ENCODE assay signal across 8 cellular contexts in the genomic region with DNA sequence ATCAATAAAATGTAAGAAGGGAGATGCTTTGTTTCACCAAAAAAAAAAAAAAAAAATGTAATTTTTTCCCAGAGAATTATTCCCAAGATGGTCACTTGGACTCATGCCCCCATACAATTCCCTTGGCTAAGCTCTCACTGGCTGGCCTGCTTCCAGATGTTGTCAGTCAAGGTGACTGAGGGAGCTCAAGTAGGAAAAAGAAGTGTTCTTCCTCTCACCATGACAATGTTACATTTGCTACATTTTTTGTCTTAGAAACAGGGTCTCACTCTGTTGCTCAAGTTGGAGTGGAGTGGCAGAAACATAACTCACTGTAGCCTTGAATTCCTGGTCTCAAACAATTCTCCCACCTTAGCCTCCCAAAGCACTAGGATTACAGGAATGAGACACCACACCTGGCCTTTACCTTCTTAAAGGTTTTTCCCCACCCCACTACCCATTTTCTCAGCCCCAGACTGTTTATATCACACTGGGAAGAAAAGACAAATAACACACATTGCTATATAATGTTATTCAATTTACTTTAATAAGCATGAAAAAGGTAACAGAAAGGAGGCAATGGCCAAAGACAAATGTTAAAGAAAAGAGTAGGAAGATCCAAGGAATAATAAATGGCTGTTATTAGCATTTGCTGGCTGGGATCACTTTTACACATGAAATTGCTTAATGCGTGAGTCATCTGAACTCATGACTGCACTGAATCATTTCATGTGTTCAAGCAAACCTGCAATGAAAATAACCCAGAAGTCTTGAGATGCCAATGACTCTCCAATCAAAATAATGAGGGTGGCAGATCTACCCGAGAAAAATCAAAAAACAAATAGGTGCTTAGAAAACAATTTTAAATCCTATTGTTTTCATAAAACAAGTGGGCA. TPM values are rescaled to one million over a fixed set of nuclear protein-coding genes. Genes with fewer than 3 reads are reported as not detected.
A peak's percentile ranks its signal among the peaks of the same experiment; 100 is the strongest.
DNase-seq lines count a peak whose midpoint lies in the region; ATAC-seq and TF ChIP-seq lines count a peak whose summit lies in the region.

No MANE protein-coding gene starts in this region.

- H3K4me3 Mint-ChIP-seq in activated CD4-positive, alpha-beta T cell treated with anti-CD3 and anti-CD28 coated beads for 36 hours = no peak overlapping the region
- H3K4me3 Mint-ChIP-seq in brain = peak overlapping the region in 4 of 5 experiments; percentile 8 to 49 (median 27)

- DNase-seq in activated CD4-positive, alpha-beta T cell treated with anti-CD3 and anti-CD28 coated beads for 36 hours = no peak
- DNase-seq in activated CD4-positive, alpha-beta T cell treated with anti-CD3 and anti-CD28 coated beads for 48 hours = no peak
- DNase-seq in left lobe of liver (ENCODE audit: low spot score) = no peak
- DNase-seq in ureter (ENCODE audit: low spot score) = peak; percentile 49
- no peak for DNase-seq in medulla oblongata (ENCODE audit: extremely low spot score)
- no peak for DNase-seq in activated CD8-positive, alpha-beta memory T cell treated with anti-CD3 and anti-CD28 coated beads for 24 hours

- peaks cover 19% of the 10 kb centered on the region for H3K36me3 Mint-ChIP-seq in activated CD4-positive, alpha-beta T cell treated with anti-CD3 and anti-CD28 coated beads for 36 hours (ENCODE audit: low read depth)
- H3K36me3 Mint-ChIP-seq in brain = peaks cover 13% of the 10 kb centered on the region

- peak; percentile 65 for ATAC-seq in activated CD4-positive, alpha-beta T cell treated with anti-CD3 and anti-CD28 coated beads for 36 hours
- ATAC-seq in left lobe of liver = peak; percentile 48
- ATAC-seq in GM18511 (IDR thresholded peaks at IDR 0.05; ENCODE audit: unreplicated experiment) = no peak

- H3K4me1 Mint-ChIP-seq in activated CD4-positive, alpha-beta T cell treated with anti-CD3 and anti-CD28 coated beads for 36 hours = peaks cover 26% of the 10 kb centered on the region
- peaks cover 49% of the 10 kb centered on the region for H3K4me1 Mint-ChIP-seq in brain

- no peaks in the 10 kb centered on the region for H3K27me3 Mint-ChIP-seq in activated CD4-positive, alpha-beta T cell treated with anti-CD3 and anti-CD28 coated beads for 36 hours
- no peaks in the 10 kb centered on the region for H3K27me3 Mint-ChIP-seq in brain

- H3K27ac Mint-ChIP-seq in activated CD4-positive, alpha-beta T cell treated with anti-CD3 and anti-CD28 coated beads for 36 hours = peak overlapping the region; percentile 33
- H3K27ac Mint-ChIP-seq in brain = peak overlapping the region in 4 of 5 experiments; percentile 71 to 94 (median 91)

- H3K9me3 Mint-ChIP-seq in activated CD4-positive, alpha-beta T cell treated with anti-CD3 and anti-CD28 coated beads for 36 hours (ENCODE audit: low read depth) = no peaks in the 10 kb centered on the region
- H3K9me3 Mint-ChIP-seq in brain = peaks cover 0 to 6% (median 0%) of the 10 kb centered on the region in 5 experiments

- CTCF ChIA-PET in activated CD4-positive, alpha-beta T cell treated with anti-CD3 and anti-CD28 coated beads for 36 hours (lab: Charles Lee) = interaction anchor here (0.8 to 0.9 kb wide), 2 partner anchors 18 to 46 kb away, joined by 3 to 4 read pairs; partner anchors contain the start of gene ACVR1

- intact Hi-C loops in activated CD4-positive, alpha-beta T cell treated with anti-CD3 and anti-CD28 coated beads for 36 hours (cut with DNase I, micrococcal nuclease) = no loop called here

- POLR2A ChIA-PET in activated CD4-positive, alpha-beta T cell treated with anti-CD3 and anti-CD28 coated beads for 36 hours (lab: Charles Lee) = no interaction called here

- no peak for TF ChIP-seq CTCF in brain (conservative IDR thresholded peaks at IDR 0.05)

RNA-seq across cellular contexts. Expression of gene ACVR1, which starts 45.2 kb away (rescaled TPM):
- 10 to 100 TPM; 17.1 to 23.0 TPM for total RNA-seq in activated CD4-positive, alpha-beta T cell treated with anti-CD3 and anti-CD28 coated beads for 36 hours
- polyA plus RNA-seq in brain (ENCODE audit: insufficient read depth, low read depth, low replicate concordance) = 14.2 TPM
- total RNA-seq in left lobe of liver = 14.9 TPM
- 31.7 TPM for total RNA-seq in ureter
